ENCODE assay signal across 10 cellular contexts in the genomic region with DNA sequence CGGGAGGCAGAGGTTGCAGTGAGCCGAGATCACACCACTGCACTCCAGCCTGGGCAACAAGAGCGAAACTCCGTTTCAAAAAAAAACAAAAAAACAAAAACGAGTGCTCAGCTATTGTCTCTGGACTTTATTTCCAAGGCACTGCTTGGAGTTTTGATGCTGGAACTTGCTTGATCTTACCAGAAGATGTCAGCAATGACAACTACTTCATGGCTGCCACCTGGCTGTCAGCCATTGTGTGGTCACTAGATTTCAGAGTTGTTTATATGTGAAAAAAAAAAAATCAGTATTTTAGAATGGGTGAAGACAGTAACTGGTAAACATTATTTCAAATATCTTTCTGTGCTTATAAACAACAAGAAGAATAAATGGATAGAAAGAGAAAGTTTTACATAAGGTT. TPM values are rescaled to one million over a fixed set of nuclear protein-coding genes. Genes with fewer than 3 reads are reported as not detected.
DNase-seq lines count a peak whose midpoint lies in the region; ATAC-seq and TF ChIP-seq lines count a peak whose summit lies in the region.
"Had no signal": no experiment of that assay in that cellular context is flagged by ENCODE, and none has a peak within 500 bp of the region (broad histone marks: within the 10 kb centered on the region; RNA-seq: fewer than 3 reads in every experiment).

No MANE protein-coding gene starts in this region.

- H3K4me3 ChIP-seq in A673 (ENCODE audit: low read depth, low read length, poor library complexity, severe bottlenecking): no peak overlapping the region

- intact Hi-C loops in A673 (cut with micrococcal nuclease; ENCODE audit: unreplicated experiment): loop anchor here (5.0 kb wide), 2 partner anchors 50 to 325 kb away; no protein-coding TSS in a partner anchor

- H3K27ac Mint-ChIP-seq in activated naive CD4-positive, alpha-beta T cell treated with anti-CD3 and anti-CD28 coated beads, Interleukin-2, amount 50 U/mL, for 72 hours: no peak overlapping the region
- H3K27ac Mint-ChIP-seq: stimulated activated naive CD8-positive, alpha-beta T cell treated with anti-CD3 and anti-CD28 coated beads, Interleukin-15, Interleukin-2, amounts not matched to agents 100 ng/mL and 50 ng/mL, for 24 hours had no signal

- peak; percentile 42 for TF ChIP-seq CTCF in A673 (conservative IDR thresholded peaks at IDR 0.05; ENCODE audit: low read depth, low read length)

- CTCF ChIA-PET in A673 (lab: Charles Lee): interaction anchor here (0.7 to 0.8 kb wide), 2 partner anchors 79 to 143 kb away, joined by 3 to 4 read pairs; no protein-coding TSS in a partner anchor

- H3K4me1 ChIP-seq in A673 (ENCODE audit: insufficient read depth, low read length, poor library complexity, severe bottlenecking): no peaks in the 10 kb centered on the region

- no peaks in the 10 kb centered on the region for H3K9me3 Mint-ChIP-seq in activated naive CD4-positive, alpha-beta T cell treated with anti-CD3 and anti-CD28 coated beads, Interleukin-2, amount 50 U/mL, for 72 hours
- H3K9me3 Mint-ChIP-seq: stimulated activated naive CD8-positive, alpha-beta T cell treated with anti-CD3 and anti-CD28 coated beads, Interleukin-15, Interleukin-2, amounts not matched to agents 100 ng/mL and 50 ng/mL, for 24 hours had no signal

- H3K36me3 ChIP-seq in A673 (ENCODE audit: insufficient read depth, low read length, poor library complexity, severe bottlenecking): no peaks in the 10 kb centered on the region

- peak; percentile 43 to 47 for ATAC-seq in activated naive CD4-positive, alpha-beta T cell treated with anti-CD3 and anti-CD28 coated beads, Interleukin-2, amount 50 U/mL, for 72 hours
- ATAC-seq in HG03460 (IDR thresholded peaks at IDR 0.05; ENCODE audit: unreplicated experiment) (no peak), HG03108 (IDR thresholded peaks at IDR 0.05; ENCODE audit: unreplicated experiment) (no peak)

- no peaks in the 10 kb centered on the region for H3K36me3 Mint-ChIP-seq in activated naive CD4-positive, alpha-beta T cell treated with anti-CD3 and anti-CD28 coated beads, Interleukin-2, amount 50 U/mL, for 72 hours

- H3K27me3 ChIP-seq in A673 (replicated peaks; ENCODE audit: insufficient read depth, low read depth, low read length, poor library complexity): peaks cover 48% of the 10 kb centered on the region

- no peaks in the 10 kb centered on the region for H3K9me3 ChIP-seq in A673 (ENCODE audit: low read depth, low read length, poor library complexity, severe bottlenecking)

- in situ Hi-C loops in G401 (cut with HindIII; ENCODE audit: low sequenced_read_pairs): no loop called here

- POLR2A ChIA-PET in A673 (lab: Charles Lee; ENCODE audit: low non-redundant PET): no interaction called here

- DNase-seq in A673 (ENCODE audit: low spot score) (peak; percentile 45), G401 (ENCODE audit: low spot score) (peak; percentile 36), NCI-H2171 (lab: John Stamatoyannopoulos, UW) (peak; percentile 63), medulla oblongata (ENCODE audit: extremely low spot score) (peak; percentile 21), COLO668 (lab: John Stamatoyannopoulos, UW; ENCODE audit: unreplicated experiment) (no peak)
- DNase-seq in activated naive CD4-positive, alpha-beta T cell treated with anti-CD3 and anti-CD28 coated beads, Interleukin-2, amount 50 U/mL, for 72 hours (ENCODE audit: low spot score in 2 of 2): no peak

- no peak overlapping the region for H3K27ac ChIP-seq in A673 (ENCODE audit: low read depth, low read length, poor library complexity, severe bottlenecking)

- BruUV-seq in A673 (replicated peaks; lab: Mats Ljungman, UMichigan): no TSS peak

RNA-seq across cellular contexts. Expression of gene OR4D1, which starts 26.3 kb away (rescaled TPM):
- total RNA-seq in A673 (2021): not detected in 2 replicates
- total RNA-seq in G401 (2014; rRNA removed; shearing (Covaris generic)): not detected in 2 replicates
- under 1 TPM; 0.18 to 0.30 TPM for total RNA-seq in activated naive CD4-positive, alpha-beta T cell treated with anti-CD3 and anti-CD28 coated beads, Interleukin-2, amount 50 U/mL, for 72 hours
- total RNA-seq: endothelial cell of umbilical vein had no signal

RNA-seq across cellular contexts. Expression of gene DYNLL2, which starts 38.7 kb away (rescaled TPM):
- 29.1 and 29.8 TPM in 2 replicates for total RNA-seq in A673 (2021)
- total RNA-seq in G401 (2014; rRNA removed; shearing (Covaris generic)): 10.5 and 11.5 TPM in 2 replicates
- 10 to 100 TPM; 24.3 to 25.5 TPM for total RNA-seq in activated naive CD4-positive, alpha-beta T cell treated with anti-CD3 and anti-CD28 coated beads, Interleukin-2, amount 50 U/mL, for 72 hours

RNA-seq across cellular contexts. Expression of gene OR4D2, which starts 44.9 kb away (rescaled TPM):
- total RNA-seq in A673 (2021): not detected in 2 replicates
- total RNA-seq in G401 (2014; rRNA removed; shearing (Covaris generic)): not detected in 2 replicates
- not detected for total RNA-seq in activated naive CD4-positive, alpha-beta T cell treated with anti-CD3 and anti-CD28 coated beads, Interleukin-2, amount 50 U/mL, for 72 hours
- total RNA-seq: endothelial cell of umbilical vein had no signal

Comparison
In these comparisons a context has a peak if more than half of its experiments do, and no peak if none do; other contexts are left out.
1. DNase-seq: peak in A673 (single experiment), G401 (single experiment), NCI-H2171 (single experiment) and medulla oblongata (single experiment); none in activated naive CD4-positive, alpha-beta T cell treated with anti-CD3 and anti-CD28 coated beads, Interleukin-2, amount 50 U/mL, for 72 hours (0 of 2) and COLO668 (single experiment).
2. ATAC-seq: peak in activated naive CD4-positive, alpha-beta T cell treated with anti-CD3 and anti-CD28 coated beads, Interleukin-2, amount 50 U/mL, for 72 hours (2 of 2); none in HG03460 (single experiment) and HG03108 (single experiment).